In genomic region chr1:182604128-182604834, GRCh38 we compare ENCODE assay signal across 8 cellular contexts. TPM values are rescaled to one million over a fixed set of nuclear protein-coding genes. Genes with fewer than 3 reads are reported as not detected.
A peak's percentile ranks its signal among the peaks of the same experiment; 100 is the strongest.
DNase-seq lines count a peak whose midpoint lies in the region; FAIRE-seq and TF ChIP-seq lines count a peak whose summit lies in the region.

TSS of gene RGS16 (minus strand) at chr1:182604389. CDS start at chr1:182604259, 130 bp downstream.

- H3K27me3 ChIP-seq in suprapubic skin = no peaks in the 10 kb centered on the region

- H3K9me3 ChIP-seq in HEK293 (ENCODE audit: control insufficient read depth, insufficient read depth, low read depth, low read length) (no peaks in the 10 kb centered on the region), suprapubic skin (no peaks in the 10 kb centered on the region)

- TF ChIP-seq CTCF in HEK293 (tag by site-specific recombination; IDR thresholded peaks at IDR 0.05) (peak; percentile 82; the same call in 1 of the 2 replicates), suprapubic skin (IDR thresholded peaks at IDR 0.05) (no peak)

- DNase-seq in GF-D8 (lab: John Stamatoyannopoulos, UW) (peak; percentile 68), MV-4-11 (lab: John Stamatoyannopoulos, UW) (peak; percentile 91), SK-MEL-5 (ENCODE audit: low read depth, low spot score) (peak; percentile 73), frontal cortex (ENCODE audit: low spot score in 2 of 2) (peak; percentile 82 to 94), nucleus accumbens (lab: John Stamatoyannopoulos, UW) (peak; percentile 30 to 92 (median 78)), suprapubic skin (ENCODE audit: low spot score in 2 of 2) (peak; percentile 96)
- peak; percentile 62 to 80 (median 73) for DNase-seq in activated naive CD4-positive, alpha-beta T cell (lab: John Stamatoyannopoulos, UW)

- H3K36me3 ChIP-seq in HEK293 (ENCODE audit: control insufficient read depth in 2 of 2, insufficient read depth in 1 of 2, low read length in 2 of 2) (peaks cover 17 to 40% of the 10 kb centered on the region in 2 experiments; a peak in 2 of 3 replicates), suprapubic skin (peaks cover 8% of the 10 kb centered on the region)

- H3K4me3 ChIP-seq in HEK293 (ENCODE audit: low read depth, low read length) = peak within 1 kb of the TSS; percentile 26
- peak within 1 kb of the TSS; percentile 47 for H3K4me3 ChIP-seq in suprapubic skin

- H3K4me1 ChIP-seq in HEK293 (ENCODE audit: control insufficient read depth, insufficient read depth, low read length) (peaks cover 7% of the 10 kb centered on the region), suprapubic skin (peaks cover 38% of the 10 kb centered on the region)

- H3K27ac ChIP-seq in HEK293 (ENCODE audit: extremely low read depth, low read depth, low read length) (peak within 1 kb of the TSS; percentile 70), suprapubic skin (peak within 1 kb of the TSS; percentile 39)

- peak in 1 of 2 donors; percentile 63 for TF ChIP-seq POLR2A in suprapubic skin (IDR thresholded peaks at IDR 0.05)

- WGBS in suprapubic skin = under 1% methylated on average over 26 of the region's 44 CpGs

- CTCF ChIA-PET in HEK293 (lab: Yijun Ruan, JAX) = interaction anchor here (0.6 to 15.6 kb wide), 7 partner anchors 9 to 519 kb away, joined by 3 to 668 read pairs (median 3); partner anchors contain the start of gene NPL

- POLR2A ChIA-PET in HEK293 (lab: Yijun Ruan, JAX) = interaction anchor here (1.0 to 1.3 kb wide), 2 partner anchors 11 to 178 kb away, joined by 5 to 11 read pairs; no protein-coding TSS in a partner anchor

- FAIRE-seq in frontal cortex (lab: Jason Lieb, UNC) = no peak

- in situ Hi-C loops in SK-MEL-5 (cut with HindIII; ENCODE audit: low pct_unique_long_range_greater_than_20kb, low sequenced_read_pairs) = no loop called here

- TF ChIP-seq EP300 in suprapubic skin (IDR thresholded peaks at IDR 0.05) = no peak

TF ChIP-seq in HEK293, 187 proteins besides CTCF, POLR2A, EP300 and RAD21 (continues in another document):
- TF ChIP-seq IKZF3 (tag by site-specific recombination; IDR thresholded peaks at IDR 0.05) = peak; percentile 89
- peak; percentile 86; the same call in 1 of the 2 replicates for TF ChIP-seq ZNF837 (tag by site-specific recombination; IDR thresholded peaks at IDR 0.05)
- TF ChIP-seq ZNF155 (tag by site-specific recombination; IDR thresholded peaks at IDR 0.05) = no peak
- no peak; the same call in none of the 2 replicates for TF ChIP-seq GLIS1 (tag by site-specific recombination; IDR thresholded peaks at IDR 0.05)
- no peak for TF ChIP-seq ZNF658 (tag by site-specific recombination; IDR thresholded peaks at IDR 0.05)
- TF ChIP-seq ZNF10 (tag by site-specific recombination; IDR thresholded peaks at IDR 0.05) = peak; percentile 63
- no peak for TF ChIP-seq TRIM28 (IDR thresholded peaks at IDR 0.05; ENCODE audit: borderline replicate concordance, low read length)
- TF ChIP-seq ZBTB8A (tag by site-specific recombination; IDR thresholded peaks at IDR 0.05) = peak; percentile 96
- TF ChIP-seq PRDM1 (tag by site-specific recombination; IDR thresholded peaks at IDR 0.05) = peak; percentile 93
- no peak for TF ChIP-seq ZNF48 (tag by site-specific recombination; IDR thresholded peaks at IDR 0.05)
- no peak for TF ChIP-seq ZNF488 (tag by site-specific recombination; IDR thresholded peaks at IDR 0.05)
- TF ChIP-seq REPIN1 (tag by site-specific recombination; IDR thresholded peaks at IDR 0.05; ENCODE audit: low read depth) = no peak
- no peak for TF ChIP-seq ZNF354C (tag by site-specific recombination; IDR thresholded peaks at IDR 0.05; ENCODE audit: borderline replicate concordance, low read depth)
- no peak for TF ChIP-seq ZNF202 (tag by site-specific recombination; IDR thresholded peaks at IDR 0.05; ENCODE audit: borderline replicate concordance)
- no peak for TF ChIP-seq ZNF350 (tag by site-specific recombination; IDR thresholded peaks at IDR 0.05)
- TF ChIP-seq GLI2 (tag by site-specific recombination; IDR thresholded peaks at IDR 0.05; ENCODE audit: borderline replicate concordance, low read depth) = no peak
- no peak for TF ChIP-seq ZNF785 (tag by site-specific recombination; IDR thresholded peaks at IDR 0.05)
- TF ChIP-seq ZNF146 (tag by site-specific recombination; IDR thresholded peaks at IDR 0.05) = no peak
- 0 out of 2 replicates have a peak, but pooled peaks have one; percentile 19 for TF ChIP-seq ZBTB10 (tag by site-specific recombination; IDR thresholded peaks at IDR 0.05)
- no peak for TF ChIP-seq ZBTB7A (tag by site-specific recombination; IDR thresholded peaks at IDR 0.05; ENCODE audit: low read depth)
- no peak for TF ChIP-seq ATF2 (tag by site-specific recombination; IDR thresholded peaks at IDR 0.05; ENCODE audit: low read depth)
- TF ChIP-seq BCL11B (tag by site-specific recombination; IDR thresholded peaks at IDR 0.05; ENCODE audit: low read depth) = no peak
- no peak for TF ChIP-seq ZFP3 (tag by site-specific recombination; IDR thresholded peaks at IDR 0.05; ENCODE audit: low read depth)
- no peak for TF ChIP-seq AEBP2 (tag by site-specific recombination; IDR thresholded peaks at IDR 0.05; ENCODE audit: borderline replicate concordance)
- no peak for TF ChIP-seq ZNF140 (tag by site-specific recombination; IDR thresholded peaks at IDR 0.05)
- no peak for TF ChIP-seq ZNF132 (tag by site-specific recombination; IDR thresholded peaks at IDR 0.05; ENCODE audit: borderline replicate concordance)
- no peak for TF ChIP-seq GFI1B (tag by site-specific recombination; IDR thresholded peaks at IDR 0.05)
- no peak for TF ChIP-seq SCRT1 (tag by site-specific recombination; IDR thresholded peaks at IDR 0.05; ENCODE audit: borderline replicate concordance)
- TF ChIP-seq YY1 (tag by site-specific recombination; IDR thresholded peaks at IDR 0.05) = no peak

RNA-seq across cellular contexts. Expression of gene RGS16, which starts in this region (rescaled TPM):
- 0.16 and 0.24 TPM in 2 replicates for total RNA-seq in SK-MEL-5 (2014; rRNA removed; shearing (Covaris generic))
- polyA plus RNA-seq in SK-MEL-5 (2015; cell fraction: cytosol; rRNA removed) = 0.36 and 0.79 TPM in 2 replicates
- 0.84 and 1.3 TPM in 2 replicates for polyA plus RNA-seq in SK-MEL-5 (2015; cell fraction: nucleus; rRNA removed)
- total RNA-seq in frontal cortex = 1.6 TPM
- total RNA-seq in suprapubic skin = 1 to 10 TPM in 2 of 4 donors, under 1 TPM in 2; 0.40 to 3.6 (median 1.8) TPM

Comparison
In these comparisons a context has a peak if more than half of its experiments do, and no peak if none do; other contexts are left out.
1. Peak in every context shown above with its lines: DNase-seq, H3K4me3 ChIP-seq and H3K27ac ChIP-seq.